1 cellular context compared by ENCODE assay signal in the genomic region with DNA sequence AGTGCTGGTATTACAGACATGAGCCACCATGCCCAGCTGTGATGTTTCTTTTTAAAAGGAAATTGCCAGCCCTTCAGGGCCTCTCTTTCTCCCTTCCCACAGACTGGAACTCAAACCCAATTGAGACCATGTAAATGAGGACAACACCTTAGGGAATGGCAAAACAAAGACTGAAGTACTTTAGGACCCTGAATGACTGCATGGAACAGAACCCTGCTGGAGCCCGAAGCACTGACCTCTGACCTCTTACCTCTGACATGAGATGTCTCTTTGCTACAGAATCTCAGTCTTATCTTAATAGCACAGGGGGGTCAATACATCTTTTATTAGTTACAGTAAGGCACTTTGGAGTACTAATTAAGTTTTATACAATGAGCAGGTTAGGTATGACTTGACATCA.
TF ChIP-seq lines count a peak whose summit lies in the region.

No MANE protein-coding gene starts in this region.

TF ChIP-seq in HepG2, 621 proteins besides CTCF, POLR2A, EP300 and RAD21:
- TF ChIP-seq NBN (conservative IDR thresholded peaks at IDR 0.05) (no peak), NR2F6 (IDR thresholded peaks at IDR 0.05) (peak; percentile 50; the same call in 1 of the 2 replicates), NR2F6 (CRISPR knock-in tag; IDR thresholded peaks at IDR 0.05) (no peak), ZNF253 (CRISPR knock-in tag; IDR thresholded peaks at IDR 0.05; ENCODE audit: borderline replicate concordance) (no peak), ZNF260 (CRISPR knock-in tag; IDR thresholded peaks at IDR 0.05; ENCODE audit: borderline replicate concordance, low read depth) (no peak)
- TF ChIP-seq, protein P1, sequence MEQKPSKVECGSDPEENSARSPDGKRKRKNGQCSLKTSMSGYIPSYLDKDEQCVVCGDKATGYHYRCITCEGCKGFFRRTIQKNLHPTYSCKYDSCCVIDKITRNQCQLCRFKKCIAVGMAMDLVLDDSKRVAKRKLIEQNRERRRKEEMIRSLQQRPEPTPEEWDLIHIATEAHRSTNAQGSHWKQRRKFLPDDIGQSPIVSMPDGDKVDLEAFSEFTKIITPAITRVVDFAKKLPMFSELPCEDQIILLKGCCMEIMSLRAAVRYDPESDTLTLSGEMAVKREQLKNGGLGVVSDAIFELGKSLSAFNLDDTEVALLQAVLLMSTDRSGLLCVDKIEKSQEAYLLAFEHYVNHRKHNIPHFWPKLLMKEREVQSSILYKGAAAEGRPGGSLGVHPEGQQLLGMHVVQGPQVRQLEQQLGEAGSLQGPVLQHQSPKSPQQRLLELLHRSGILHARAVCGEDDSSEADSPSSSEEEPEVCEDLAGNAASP (CRISPR knock-in tag; IDR thresholded peaks at IDR 0.05; ENCODE audit: borderline replicate concordance) = no peak
